ENCODE assay signal across 9 cellular contexts in genomic region chr13:74246398-74246975, GRCh38.
DNase-seq lines count a peak whose midpoint lies in the region; ATAC-seq and TF ChIP-seq lines count a peak whose summit lies in the region.
"Had no signal": no experiment of that assay in that cellular context is flagged by ENCODE, and none has a peak within 500 bp of the region (broad histone marks: within the 10 kb centered on the region; RNA-seq: fewer than 3 reads in every experiment).

No MANE protein-coding gene starts in this region.

- H3K9me3 ChIP-seq in Caco-2, result peaks cover 5% of the 10 kb centered on the region; the same call in 1 of the 2 replicates

- DNase-seq in NCI-H2171 treated with DMSO at 0.1 percent for 48 hours (lab: John Stamatoyannopoulos, UW), result peak; percentile 73
- DNase-seq in left cardiac atrium, result peak; percentile 38
- DNase-seq in stimulated activated CD4-positive, alpha-beta T cell treated with anti-CD3 and anti-CD28 coated beads, Interleukin-4, amount 100 ng/mL, for 24 hours, result peak; percentile 47
- DNase-seq in effector CD8-positive, alpha-beta T cell (lab: John Stamatoyannopoulos, UW), result no peak
- no peak for DNase-seq in Caco-2
- DNase-seq: NCI-H345 had no signal

- H3K9me3 Mint-ChIP-seq in activated T-helper 17 cell treated with anti-CD3 and anti-CD28 coated beads, Interleukin-2, amount 50 U/mL, for 72 hours, result no peaks in the 10 kb centered on the region
- H3K9me3 Mint-ChIP-seq in Caco-2 (ENCODE audit: unreplicated experiment), result peaks cover 19% of the 10 kb centered on the region

- intact Hi-C loops in left cardiac atrium (cut with DNase I), result no loop called here
- intact Hi-C loops in Caco-2 (cut with micrococcal nuclease; ENCODE audit: unreplicated experiment), result no loop called here

- H3K4me1 Mint-ChIP-seq in activated T-helper 17 cell treated with anti-CD3 and anti-CD28 coated beads, Interleukin-2, amount 50 U/mL, for 72 hours, result peaks cover 57% of the 10 kb centered on the region
- no peaks in the 10 kb centered on the region for H3K4me1 Mint-ChIP-seq in Caco-2 (ENCODE audit: low read depth, unreplicated experiment)

- H3K4me1 ChIP-seq in Caco-2, result no peaks in the 10 kb centered on the region

- peak; percentile 21 for ATAC-seq in activated T-helper 17 cell treated with anti-CD3 and anti-CD28 coated beads, Interleukin-2, amount 50 U/mL, for 72 hours (replicated peaks)
- ATAC-seq in left cardiac atrium, result no peak
- no peak for ATAC-seq in SK-N-SH treated with all-trans-retinoic acid at 6 μM for 48 hours

- peak overlapping the region; percentile 32 for H3K27ac Mint-ChIP-seq in activated T-helper 17 cell treated with anti-CD3 and anti-CD28 coated beads, Interleukin-2, amount 50 U/mL, for 72 hours
- no peak overlapping the region for H3K27ac Mint-ChIP-seq in Caco-2 (ENCODE audit: unreplicated experiment)
- H3K27ac Mint-ChIP-seq: T-helper 1 cell treated with Interleukin-12 subunit alpha and Interleukin-12 subunit beta and Interleukin-4 antibody, amounts not matched to agents 30 μg/mL and 1 μg/mL, for 36 hours had no signal

- peak overlapping the region; percentile 70 for H3K4me3 Mint-ChIP-seq in activated T-helper 17 cell treated with anti-CD3 and anti-CD28 coated beads, Interleukin-2, amount 50 U/mL, for 72 hours
- H3K4me3 Mint-ChIP-seq in Caco-2 (ENCODE audit: unreplicated experiment), result no peak overlapping the region
- H3K4me3 Mint-ChIP-seq: T-helper 1 cell treated with Interleukin-12 subunit alpha and Interleukin-12 subunit beta and Interleukin-4 antibody, amounts not matched to agents 30 μg/mL and 1 μg/mL, for 36 hours had no signal

- POLR2A ChIA-PET in Caco-2 (lab: Charles Lee), result no interaction called here

- BruUV-seq in Caco-2 (replicated peaks; lab: Mats Ljungman, UMichigan), result no TSS peak

- H3K27me3 Mint-ChIP-seq in activated T-helper 17 cell treated with anti-CD3 and anti-CD28 coated beads, Interleukin-2, amount 50 U/mL, for 72 hours, result no peaks in the 10 kb centered on the region
- H3K27me3 Mint-ChIP-seq in Caco-2 (ENCODE audit: insufficient read depth, unreplicated experiment), result no peaks in the 10 kb centered on the region

- CTCF ChIA-PET in Caco-2 (lab: Charles Lee), result no interaction called here

- H3K36me3 ChIP-seq in Caco-2 (ENCODE audit: control insufficient read depth, insufficient read depth, low read length), result no peaks in the 10 kb centered on the region

- H3K27me3 ChIP-seq in Caco-2 (replicated peaks; ENCODE audit: control insufficient read depth, insufficient read depth, low read length), result no peaks in the 10 kb centered on the region

- H3K4me3 ChIP-seq in Caco-2 (ENCODE audit: low read depth, low read length), result no peak overlapping the region

- H3K36me3 Mint-ChIP-seq in activated T-helper 17 cell treated with anti-CD3 and anti-CD28 coated beads, Interleukin-2, amount 50 U/mL, for 72 hours (ENCODE audit: low read depth), result no peaks in the 10 kb centered on the region
- H3K36me3 Mint-ChIP-seq in Caco-2 (ENCODE audit: insufficient read depth, unreplicated experiment), result no peaks in the 10 kb centered on the region

- TF ChIP-seq CTCF in Caco-2 (IDR thresholded peaks at IDR 0.05; ENCODE audit: insufficient read depth in 1 of 2, low read depth in 1 of 2, low read length in 1 of 2, severe bottlenecking in 1 of 2, unreplicated experiment in 1 of 2), result no peak

TF ChIP-seq in SK-N-SH treated with all-trans-retinoic acid at 6 μM for 48 hours, 23 proteins besides CTCF, POLR2A, EP300 and RAD21:
- TF ChIP-seq PATZ1 (CRISPR knock-in tag; IDR thresholded peaks at IDR 0.05; ENCODE audit: borderline replicate concordance) (no peak), ESRRG (CRISPR knock-in tag; IDR thresholded peaks at IDR 0.05) (no peak), CSDC2 (CRISPR knock-in tag; IDR thresholded peaks at IDR 0.05) (no peak), CSRNP3 (CRISPR knock-in tag; IDR thresholded peaks at IDR 0.05) (no peak), ZNF70 (CRISPR knock-in tag; IDR thresholded peaks at IDR 0.05) (no peak), ZFP30 (CRISPR knock-in tag; IDR thresholded peaks at IDR 0.05) (no peak), ZC3H10 (CRISPR knock-in tag; IDR thresholded peaks at IDR 0.05) (no peak), SNAI2 (CRISPR knock-in tag; IDR thresholded peaks at IDR 0.05) (no peak), BACH2 (CRISPR knock-in tag; IDR thresholded peaks at IDR 0.05; ENCODE audit: borderline replicate concordance) (no peak), ARNTL (CRISPR knock-in tag; IDR thresholded peaks at IDR 0.05; ENCODE audit: borderline replicate concordance, low read depth) (no peak), ZNF565 (CRISPR knock-in tag; conservative IDR thresholded peaks at IDR 0.05; ENCODE audit: low read depth) (no peak), POU6F1 (CRISPR knock-in tag; IDR thresholded peaks at IDR 0.05; ENCODE audit: borderline replicate concordance, low read depth) (no peak), ISL1 (CRISPR knock-in tag; IDR thresholded peaks at IDR 0.05) (no peak), TOX (CRISPR knock-in tag; IDR thresholded peaks at IDR 0.05; ENCODE audit: borderline replicate concordance) (no peak), OSR1 (CRISPR knock-in tag; IDR thresholded peaks at IDR 0.05) (no peak), RARB (CRISPR knock-in tag; IDR thresholded peaks at IDR 0.05) (no peak)

Comparison
In these comparisons a context has a peak if more than half of its experiments do, and no peak if none do; other contexts are left out.
1. DNase-seq: peak in NCI-H2171 treated with DMSO at 0.1 percent for 48 hours (single experiment), left cardiac atrium (single experiment) and stimulated activated CD4-positive, alpha-beta T cell treated with anti-CD3 and anti-CD28 coated beads, Interleukin-4, amount 100 ng/mL, for 24 hours (single experiment); none in effector CD8-positive, alpha-beta T cell (single experiment) and Caco-2 (0 of 2).